16 cellular contexts compared by ENCODE assay signal in genomic region chr18:58975296-58975695, GRCh38.
DNase-seq lines count a peak whose midpoint lies in the region; ATAC-seq, FAIRE-seq and TF ChIP-seq lines count a peak whose summit lies in the region.
"Had no signal": no experiment of that assay in that cellular context is flagged by ENCODE, and none has a peak within 500 bp of the region (broad histone marks: within the 10 kb centered on the region; RNA-seq: fewer than 3 reads in every experiment).

No MANE protein-coding gene starts in this region.

- WGBS in right cardiac atrium, result 47% methylated on average over 11 of the region's 11 CpGs

- no peak overlapping the region for H3K4me3 Mint-ChIP-seq in activated naive CD8-positive, alpha-beta T cell treated with anti-CD3 and anti-CD28 coated beads for 36 hours
- H3K4me3 Mint-ChIP-seq: activated CD4-positive, alpha-beta T cell treated with anti-CD3 and anti-CD28 coated beads, Interleukin-2, amount 10 ng/mL, durations not matched to agents 24 days and 14 days had no signal

- no peak for DNase-seq in GM12891 (ENCODE audit: insufficient read length, low spot score)
- no peak for DNase-seq in activated naive CD8-positive, alpha-beta T cell treated with anti-CD3 and anti-CD28 coated beads for 36 hours
- no peak for DNase-seq in right cardiac atrium
- no peak for DNase-seq in HuH-7.5 (ENCODE audit: low spot score)
- DNase-seq: activated CD4-positive, alpha-beta T cell treated with anti-CD3 and anti-CD28 coated beads, Interleukin-2, amount 10 ng/mL, durations not matched to agents 24 days and 14 days; BE2C; colonic mucosa; mammary epithelial cell; NCI-H510A; T-helper 1 cell had no signal

- FAIRE-seq in GM12891 (lab: Jason Lieb, UNC), result peak; percentile 75

- no peaks in the 10 kb centered on the region for H3K9me3 ChIP-seq in right cardiac atrium (ENCODE audit: control insufficient read depth, low read length)
- H3K9me3 ChIP-seq: BE2C, colonic mucosa had no signal

- no peaks in the 10 kb centered on the region for H3K4me1 Mint-ChIP-seq in activated naive CD8-positive, alpha-beta T cell treated with anti-CD3 and anti-CD28 coated beads for 36 hours
- H3K4me1 Mint-ChIP-seq: activated CD4-positive, alpha-beta T cell treated with anti-CD3 and anti-CD28 coated beads, Interleukin-2, amount 10 ng/mL, durations not matched to agents 24 days and 14 days had no signal

- H3K9me3 Mint-ChIP-seq in activated naive CD8-positive, alpha-beta T cell treated with anti-CD3 and anti-CD28 coated beads for 36 hours, result no peaks in the 10 kb centered on the region
- H3K9me3 Mint-ChIP-seq: activated CD4-positive, alpha-beta T cell treated with anti-CD3 and anti-CD28 coated beads, Interleukin-2, amount 10 ng/mL, durations not matched to agents 24 days and 14 days had no signal

- H3K4me1 ChIP-seq in right cardiac atrium (ENCODE audit: control insufficient read depth, insufficient read depth, low read length), result peaks cover 6% of the 10 kb centered on the region
- H3K4me1 ChIP-seq: BE2C, colonic mucosa had no signal

- peak overlapping the region; percentile 36 for H3K27ac Mint-ChIP-seq in activated naive CD8-positive, alpha-beta T cell treated with anti-CD3 and anti-CD28 coated beads for 36 hours
- H3K27ac Mint-ChIP-seq: activated CD4-positive, alpha-beta T cell treated with anti-CD3 and anti-CD28 coated beads, Interleukin-2, amount 10 ng/mL, durations not matched to agents 24 days and 14 days had no signal

- H3K27me3 ChIP-seq in right cardiac atrium (ENCODE audit: control insufficient read depth, insufficient read depth), result no peaks in the 10 kb centered on the region
- H3K27me3 ChIP-seq: BE2C, colonic mucosa had no signal

- H3K4me3 ChIP-seq in right cardiac atrium (ENCODE audit: low read length), result no peak overlapping the region
- H3K4me3 ChIP-seq: colonic mucosa had no signal

- TF ChIP-seq POLR2A in GM12891 (IDR thresholded peaks at IDR 0.05; ENCODE audit: low read depth, low read length), result no peak

- intact Hi-C loops in right cardiac atrium (cut with DNase I), result no loop called here

- H3K27ac ChIP-seq in right cardiac atrium (ENCODE audit: low read length) (no peak overlapping the region), temporal lobe (ENCODE audit: low read depth, low read length) (peak overlapping the region; percentile 25)
- H3K27ac ChIP-seq: colonic mucosa, KMS-11 had no signal

- H3K36me3 Mint-ChIP-seq in activated naive CD8-positive, alpha-beta T cell treated with anti-CD3 and anti-CD28 coated beads for 36 hours, result no peaks in the 10 kb centered on the region

- H3K27me3 Mint-ChIP-seq in activated naive CD8-positive, alpha-beta T cell treated with anti-CD3 and anti-CD28 coated beads for 36 hours, result peaks cover 11% of the 10 kb centered on the region

- ATAC-seq in right cardiac atrium (peak; percentile 67 to 78), HG03095 (IDR thresholded peaks at IDR 0.05; ENCODE audit: unreplicated experiment) (no peak), HG03045 (IDR thresholded peaks at IDR 0.05; ENCODE audit: unreplicated experiment) (no peak), HG02852 (IDR thresholded peaks at IDR 0.05; ENCODE audit: unreplicated experiment) (no peak)
- ATAC-seq: Panc1 had no signal

TF ChIP-seq in GM12891, 5 proteins besides CTCF, POLR2A, EP300 and RAD21:
- no peak for TF ChIP-seq SPI1 (IDR thresholded peaks at IDR 0.05; ENCODE audit: low read depth, low read length)
- no peak for TF ChIP-seq POLR2AphosphoS5 (IDR thresholded peaks at IDR 0.05; ENCODE audit: low read depth, low read length)

Comparison
In these comparisons a context has a peak if more than half of its experiments do, and no peak if none do; other contexts are left out.
1. ATAC-seq: peak in right cardiac atrium (2 of 2); none in HG03095 (single experiment), HG03045 (single experiment) and HG02852 (single experiment).